ENCODE assay signal across 1 cellular context in the genomic region with DNA sequence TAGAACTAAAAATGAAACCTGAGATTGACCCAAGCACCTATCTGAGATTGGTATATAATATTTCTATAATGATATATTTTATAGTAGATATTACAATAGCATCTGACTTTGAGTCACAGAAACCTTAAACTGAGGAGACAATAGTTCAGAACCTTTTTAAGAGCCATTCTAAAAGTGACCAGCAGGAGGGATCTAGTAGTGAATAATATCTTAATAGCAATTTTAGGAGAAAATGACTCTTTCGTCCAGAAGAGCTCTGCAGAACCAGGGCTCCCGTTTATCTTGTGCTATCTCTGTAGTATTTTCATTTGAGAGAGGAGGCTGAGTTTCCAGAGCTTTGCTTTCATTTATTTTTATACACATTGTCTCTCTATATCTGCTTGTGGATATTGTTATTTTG.
TF ChIP-seq lines count a peak whose summit lies in the region.

No MANE protein-coding gene starts in this region.

TF ChIP-seq in IMR-90, 13 proteins besides CTCF, POLR2A, EP300 and RAD21 (continued from another document):
- TF ChIP-seq, protein P1, sequence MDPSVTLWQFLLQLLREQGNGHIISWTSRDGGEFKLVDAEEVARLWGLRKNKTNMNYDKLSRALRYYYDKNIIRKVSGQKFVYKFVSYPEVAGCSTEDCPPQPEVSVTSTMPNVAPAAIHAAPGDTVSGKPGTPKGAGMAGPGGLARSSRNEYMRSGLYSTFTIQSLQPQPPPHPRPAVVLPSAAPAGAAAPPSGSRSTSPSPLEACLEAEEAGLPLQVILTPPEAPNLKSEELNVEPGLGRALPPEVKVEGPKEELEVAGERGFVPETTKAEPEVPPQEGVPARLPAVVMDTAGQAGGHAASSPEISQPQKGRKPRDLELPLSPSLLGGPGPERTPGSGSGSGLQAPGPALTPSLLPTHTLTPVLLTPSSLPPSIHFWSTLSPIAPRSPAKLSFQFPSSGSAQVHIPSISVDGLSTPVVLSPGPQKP (IDR thresholded peaks at IDR 0.05; ENCODE audit: borderline replicate concordance, low read depth, low read length) = no peak
- TF ChIP-seq CHD1 (IDR thresholded peaks at IDR 0.05; ENCODE audit: low read depth, low read length) (no peak), MAZ (IDR thresholded peaks at IDR 0.05; ENCODE audit: borderline replicate concordance, low read depth, low read length) (no peak), BHLHE40 (IDR thresholded peaks at IDR 0.05; ENCODE audit: low read depth, low read length) (no peak)
- TF ChIP-seq, protein P2, sequence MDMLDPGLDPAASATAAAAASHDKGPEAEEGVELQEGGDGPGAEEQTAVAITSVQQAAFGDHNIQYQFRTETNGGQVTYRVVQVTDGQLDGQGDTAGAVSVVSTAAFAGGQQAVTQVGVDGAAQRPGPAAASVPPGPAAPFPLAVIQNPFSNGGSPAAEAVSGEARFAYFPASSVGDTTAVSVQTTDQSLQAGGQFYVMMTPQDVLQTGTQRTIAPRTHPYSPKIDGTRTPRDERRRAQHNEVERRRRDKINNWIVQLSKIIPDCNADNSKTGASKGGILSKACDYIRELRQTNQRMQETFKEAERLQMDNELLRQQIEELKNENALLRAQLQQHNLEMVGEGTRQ (IDR thresholded peaks at IDR 0.05; ENCODE audit: low read depth, low read length) = no peak
